In the genomic region with DNA sequence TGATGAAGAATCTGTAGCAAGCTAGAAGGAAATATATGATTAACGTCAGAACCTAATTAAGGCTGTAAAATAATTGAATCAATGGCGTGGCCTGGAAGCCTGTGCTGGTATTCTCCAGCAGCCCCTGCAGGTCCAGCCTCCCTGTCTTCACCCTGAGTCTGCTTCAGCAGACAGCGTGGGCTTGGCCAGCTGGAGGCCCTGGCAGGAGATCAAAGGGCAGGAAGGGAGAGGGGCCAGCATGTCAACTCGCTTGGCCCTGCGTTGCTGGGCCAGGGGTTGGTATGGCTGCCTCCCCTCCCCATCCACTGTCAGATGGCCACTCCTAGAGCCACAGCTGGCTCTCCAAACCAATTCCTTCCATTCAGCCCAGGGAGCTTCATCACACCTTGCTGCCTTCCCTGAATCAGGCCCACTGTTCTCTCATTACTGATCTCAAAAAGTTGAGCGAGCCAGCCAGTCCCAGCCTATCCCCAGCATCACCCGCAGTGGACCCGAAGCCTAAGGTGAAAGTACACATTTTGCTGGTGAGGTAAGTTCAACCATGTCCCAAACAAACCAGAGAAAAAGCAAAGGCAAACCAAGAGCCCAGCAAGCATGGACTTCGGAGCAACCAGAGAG, we compare ENCODE assay signal across 2 cellular contexts.
TF ChIP-seq lines count a peak whose summit lies in the region.

No MANE protein-coding gene starts in this region.

TF ChIP-seq in HepG2, 621 proteins besides CTCF, POLR2A, EP300 and RAD21 (continues in another document):
- TF ChIP-seq, protein P1, sequence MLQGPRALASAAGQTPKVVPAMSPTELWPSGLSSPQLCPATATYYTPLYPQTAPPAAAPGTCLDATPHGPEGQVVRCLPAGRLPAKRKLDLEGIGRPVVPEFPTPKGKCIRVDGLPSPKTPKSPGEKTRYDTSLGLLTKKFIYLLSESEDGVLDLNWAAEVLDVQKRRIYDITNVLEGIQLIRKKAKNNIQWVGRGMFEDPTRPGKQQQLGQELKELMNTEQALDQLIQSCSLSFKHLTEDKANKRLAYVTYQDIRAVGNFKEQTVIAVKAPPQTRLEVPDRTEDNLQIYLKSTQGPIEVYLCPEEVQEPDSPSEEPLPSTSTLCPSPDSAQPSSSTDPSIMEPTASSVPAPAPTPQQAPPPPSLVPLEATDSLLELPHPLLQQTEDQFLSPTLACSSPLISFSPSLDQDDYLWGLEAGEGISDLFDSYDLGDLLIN (CRISPR knock-in tag; IDR thresholded peaks at IDR 0.05; ENCODE audit: borderline replicate concordance) = no peak
- TF ChIP-seq THAP11 (CRISPR knock-in tag; IDR thresholded peaks at IDR 0.05) (0 out of 2 replicates have a peak, but pooled peaks have one; percentile 31), ARNTL (CRISPR knock-in tag; IDR thresholded peaks at IDR 0.05) (no peak), NFYB (CRISPR knock-in tag; IDR thresholded peaks at IDR 0.05) (0 out of 2 replicates have a peak, but pooled peaks have one; percentile 17), ZBTB46 (CRISPR knock-in tag; IDR thresholded peaks at IDR 0.05; ENCODE audit: borderline replicate concordance) (no peak), ZNF430 (CRISPR knock-in tag; IDR thresholded peaks at IDR 0.05) (no peak), MATR3 (CRISPR knock-in tag; IDR thresholded peaks at IDR 0.05) (no peak), ZNF136 (CRISPR knock-in tag; IDR thresholded peaks at IDR 0.05; ENCODE audit: low read depth) (no peak)
- TF ChIP-seq, protein P2, sequence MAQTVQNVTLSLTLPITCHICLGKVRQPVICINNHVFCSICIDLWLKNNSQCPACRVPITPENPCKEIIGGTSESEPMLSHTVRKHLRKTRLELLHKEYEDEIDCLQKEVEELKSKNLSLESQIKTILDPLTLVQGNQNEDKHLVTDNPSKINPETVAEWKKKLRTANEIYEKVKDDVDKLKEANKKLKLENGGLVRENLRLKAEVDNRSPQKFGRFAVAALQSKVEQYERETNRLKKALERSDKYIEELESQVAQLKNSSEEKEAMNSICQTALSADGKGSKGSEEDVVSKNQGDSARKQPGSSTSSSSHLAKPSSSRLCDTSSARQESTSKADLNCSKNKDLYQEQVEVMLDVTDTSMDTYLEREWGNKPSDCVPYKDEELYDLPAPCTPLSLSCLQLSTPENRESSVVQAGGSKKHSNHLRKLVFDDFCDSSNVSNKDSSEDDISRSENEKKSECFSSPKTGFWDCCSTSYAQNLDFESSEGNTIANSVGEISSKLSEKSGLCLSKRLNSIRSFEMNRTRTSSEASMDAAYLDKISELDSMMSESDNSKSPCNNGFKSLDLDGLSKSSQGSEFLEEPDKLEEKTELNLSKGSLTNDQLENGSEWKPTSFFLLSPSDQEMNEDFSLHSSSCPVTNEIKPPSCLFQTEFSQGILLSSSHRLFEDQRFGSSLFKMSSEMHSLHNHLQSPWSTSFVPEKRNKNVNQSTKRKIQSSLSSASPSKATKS (CRISPR knock-in tag; IDR thresholded peaks at IDR 0.05) = no peak
- TF ChIP-seq, protein P3, sequence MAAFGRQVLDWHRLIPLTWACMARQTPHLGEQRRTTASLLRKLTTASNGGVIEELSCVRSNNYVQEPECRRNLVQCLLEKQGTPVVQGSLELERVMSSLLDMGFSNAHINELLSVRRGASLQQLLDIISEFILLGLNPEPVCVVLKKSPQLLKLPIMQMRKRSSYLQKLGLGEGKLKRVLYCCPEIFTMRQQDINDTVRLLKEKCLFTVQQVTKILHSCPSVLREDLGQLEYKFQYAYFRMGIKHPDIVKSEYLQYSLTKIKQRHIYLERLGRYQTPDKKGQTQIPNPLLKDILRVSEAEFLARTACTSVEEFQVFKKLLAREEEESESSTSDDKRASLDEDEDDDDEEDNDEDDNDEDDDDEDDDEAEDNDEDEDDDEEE (CRISPR knock-in tag; IDR thresholded peaks at IDR 0.05) = no peak
- TF ChIP-seq, protein P4, sequence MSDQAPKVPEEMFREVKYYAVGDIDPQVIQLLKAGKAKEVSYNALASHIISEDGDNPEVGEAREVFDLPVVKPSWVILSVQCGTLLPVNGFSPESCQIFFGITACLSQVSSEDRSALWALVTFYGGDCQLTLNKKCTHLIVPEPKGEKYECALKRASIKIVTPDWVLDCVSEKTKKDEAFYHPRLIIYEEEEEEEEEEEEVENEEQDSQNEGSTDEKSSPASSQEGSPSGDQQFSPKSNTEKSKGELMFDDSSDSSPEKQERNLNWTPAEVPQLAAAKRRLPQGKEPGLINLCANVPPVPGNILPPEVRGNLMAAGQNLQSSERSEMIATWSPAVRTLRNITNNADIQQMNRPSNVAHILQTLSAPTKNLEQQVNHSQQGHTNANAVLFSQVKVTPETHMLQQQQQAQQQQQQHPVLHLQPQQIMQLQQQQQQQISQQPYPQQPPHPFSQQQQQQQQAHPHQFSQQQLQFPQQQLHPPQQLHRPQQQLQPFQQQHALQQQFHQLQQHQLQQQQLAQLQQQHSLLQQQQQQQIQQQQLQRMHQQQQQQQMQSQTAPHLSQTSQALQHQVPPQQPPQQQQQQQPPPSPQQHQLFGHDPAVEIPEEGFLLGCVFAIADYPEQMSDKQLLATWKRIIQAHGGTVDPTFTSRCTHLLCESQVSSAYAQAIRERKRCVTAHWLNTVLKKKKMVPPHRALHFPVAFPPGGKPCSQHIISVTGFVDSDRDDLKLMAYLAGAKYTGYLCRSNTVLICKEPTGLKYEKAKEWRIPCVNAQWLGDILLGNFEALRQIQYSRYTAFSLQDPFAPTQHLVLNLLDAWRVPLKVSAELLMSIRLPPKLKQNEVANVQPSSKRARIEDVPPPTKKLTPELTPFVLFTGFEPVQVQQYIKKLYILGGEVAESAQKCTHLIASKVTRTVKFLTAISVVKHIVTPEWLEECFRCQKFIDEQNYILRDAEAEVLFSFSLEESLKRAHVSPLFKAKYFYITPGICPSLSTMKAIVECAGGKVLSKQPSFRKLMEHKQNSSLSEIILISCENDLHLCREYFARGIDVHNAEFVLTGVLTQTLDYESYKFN (CRISPR knock-in tag; conservative IDR thresholded peaks at IDR 0.05) = peak; percentile 38; the same call in 1 of the 2 replicates

TF ChIP-seq in SK-N-SH treated with all-trans-retinoic acid at 6 μM for 48 hours, 23 proteins besides CTCF, POLR2A, EP300 and RAD21 (continued from another document):
- TF ChIP-seq TSHZ2 (CRISPR knock-in tag; IDR thresholded peaks at IDR 0.05) (peak; percentile 84), TCF4 (CRISPR knock-in tag; IDR thresholded peaks at IDR 0.05; ENCODE audit: borderline replicate concordance) (peak; percentile 88)
- TF ChIP-seq, protein P5, sequence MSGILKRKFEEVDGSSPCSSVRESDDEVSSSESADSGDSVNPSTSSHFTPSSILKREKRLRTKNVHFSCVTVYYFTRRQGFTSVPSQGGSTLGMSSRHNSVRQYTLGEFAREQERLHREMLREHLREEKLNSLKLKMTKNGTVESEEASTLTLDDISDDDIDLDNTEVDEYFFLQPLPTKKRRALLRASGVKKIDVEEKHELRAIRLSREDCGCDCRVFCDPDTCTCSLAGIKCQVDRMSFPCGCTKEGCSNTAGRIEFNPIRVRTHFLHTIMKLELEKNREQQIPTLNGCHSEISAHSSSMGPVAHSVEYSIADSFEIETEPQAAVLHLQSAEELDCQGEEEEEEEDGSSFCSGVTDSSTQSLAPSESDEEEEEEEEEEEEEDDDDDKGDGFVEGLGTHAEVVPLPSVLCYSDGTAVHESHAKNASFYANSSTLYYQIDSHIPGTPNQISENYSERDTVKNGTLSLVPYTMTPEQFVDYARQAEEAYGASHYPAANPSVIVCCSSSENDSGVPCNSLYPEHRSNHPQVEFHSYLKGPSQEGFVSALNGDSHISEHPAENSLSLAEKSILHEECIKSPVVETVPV (CRISPR knock-in tag; IDR thresholded peaks at IDR 0.05) = 0 out of 2 replicates have a peak, but pooled peaks have one; percentile 22
